In the genomic region with DNA sequence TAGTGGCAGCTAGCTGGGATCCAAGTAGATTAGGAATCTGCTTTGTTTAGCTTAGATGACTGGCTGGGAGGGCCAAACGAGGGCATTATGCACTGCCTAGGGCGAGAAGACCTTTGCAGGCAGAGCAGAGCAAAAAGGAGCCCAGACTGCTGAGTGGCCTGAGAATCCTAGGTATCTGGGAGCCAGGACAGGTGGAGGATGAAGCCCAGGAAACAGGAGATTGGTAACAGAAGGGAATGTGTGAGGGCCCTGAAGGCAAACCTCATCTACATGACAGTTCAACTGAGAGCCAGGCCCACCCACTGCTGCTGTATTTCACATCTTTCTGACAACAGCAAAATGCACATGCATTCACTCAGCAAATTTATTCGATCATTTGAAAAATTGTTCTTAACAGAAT, we compare ENCODE assay signal across 1 cellular context.
TF ChIP-seq lines count a peak whose summit lies in the region.

No MANE protein-coding gene starts in this region.

TF ChIP-seq in GM23338, 12 proteins besides CTCF, POLR2A, EP300 and RAD21 (continued from another document):
- TF ChIP-seq, protein P1, sequence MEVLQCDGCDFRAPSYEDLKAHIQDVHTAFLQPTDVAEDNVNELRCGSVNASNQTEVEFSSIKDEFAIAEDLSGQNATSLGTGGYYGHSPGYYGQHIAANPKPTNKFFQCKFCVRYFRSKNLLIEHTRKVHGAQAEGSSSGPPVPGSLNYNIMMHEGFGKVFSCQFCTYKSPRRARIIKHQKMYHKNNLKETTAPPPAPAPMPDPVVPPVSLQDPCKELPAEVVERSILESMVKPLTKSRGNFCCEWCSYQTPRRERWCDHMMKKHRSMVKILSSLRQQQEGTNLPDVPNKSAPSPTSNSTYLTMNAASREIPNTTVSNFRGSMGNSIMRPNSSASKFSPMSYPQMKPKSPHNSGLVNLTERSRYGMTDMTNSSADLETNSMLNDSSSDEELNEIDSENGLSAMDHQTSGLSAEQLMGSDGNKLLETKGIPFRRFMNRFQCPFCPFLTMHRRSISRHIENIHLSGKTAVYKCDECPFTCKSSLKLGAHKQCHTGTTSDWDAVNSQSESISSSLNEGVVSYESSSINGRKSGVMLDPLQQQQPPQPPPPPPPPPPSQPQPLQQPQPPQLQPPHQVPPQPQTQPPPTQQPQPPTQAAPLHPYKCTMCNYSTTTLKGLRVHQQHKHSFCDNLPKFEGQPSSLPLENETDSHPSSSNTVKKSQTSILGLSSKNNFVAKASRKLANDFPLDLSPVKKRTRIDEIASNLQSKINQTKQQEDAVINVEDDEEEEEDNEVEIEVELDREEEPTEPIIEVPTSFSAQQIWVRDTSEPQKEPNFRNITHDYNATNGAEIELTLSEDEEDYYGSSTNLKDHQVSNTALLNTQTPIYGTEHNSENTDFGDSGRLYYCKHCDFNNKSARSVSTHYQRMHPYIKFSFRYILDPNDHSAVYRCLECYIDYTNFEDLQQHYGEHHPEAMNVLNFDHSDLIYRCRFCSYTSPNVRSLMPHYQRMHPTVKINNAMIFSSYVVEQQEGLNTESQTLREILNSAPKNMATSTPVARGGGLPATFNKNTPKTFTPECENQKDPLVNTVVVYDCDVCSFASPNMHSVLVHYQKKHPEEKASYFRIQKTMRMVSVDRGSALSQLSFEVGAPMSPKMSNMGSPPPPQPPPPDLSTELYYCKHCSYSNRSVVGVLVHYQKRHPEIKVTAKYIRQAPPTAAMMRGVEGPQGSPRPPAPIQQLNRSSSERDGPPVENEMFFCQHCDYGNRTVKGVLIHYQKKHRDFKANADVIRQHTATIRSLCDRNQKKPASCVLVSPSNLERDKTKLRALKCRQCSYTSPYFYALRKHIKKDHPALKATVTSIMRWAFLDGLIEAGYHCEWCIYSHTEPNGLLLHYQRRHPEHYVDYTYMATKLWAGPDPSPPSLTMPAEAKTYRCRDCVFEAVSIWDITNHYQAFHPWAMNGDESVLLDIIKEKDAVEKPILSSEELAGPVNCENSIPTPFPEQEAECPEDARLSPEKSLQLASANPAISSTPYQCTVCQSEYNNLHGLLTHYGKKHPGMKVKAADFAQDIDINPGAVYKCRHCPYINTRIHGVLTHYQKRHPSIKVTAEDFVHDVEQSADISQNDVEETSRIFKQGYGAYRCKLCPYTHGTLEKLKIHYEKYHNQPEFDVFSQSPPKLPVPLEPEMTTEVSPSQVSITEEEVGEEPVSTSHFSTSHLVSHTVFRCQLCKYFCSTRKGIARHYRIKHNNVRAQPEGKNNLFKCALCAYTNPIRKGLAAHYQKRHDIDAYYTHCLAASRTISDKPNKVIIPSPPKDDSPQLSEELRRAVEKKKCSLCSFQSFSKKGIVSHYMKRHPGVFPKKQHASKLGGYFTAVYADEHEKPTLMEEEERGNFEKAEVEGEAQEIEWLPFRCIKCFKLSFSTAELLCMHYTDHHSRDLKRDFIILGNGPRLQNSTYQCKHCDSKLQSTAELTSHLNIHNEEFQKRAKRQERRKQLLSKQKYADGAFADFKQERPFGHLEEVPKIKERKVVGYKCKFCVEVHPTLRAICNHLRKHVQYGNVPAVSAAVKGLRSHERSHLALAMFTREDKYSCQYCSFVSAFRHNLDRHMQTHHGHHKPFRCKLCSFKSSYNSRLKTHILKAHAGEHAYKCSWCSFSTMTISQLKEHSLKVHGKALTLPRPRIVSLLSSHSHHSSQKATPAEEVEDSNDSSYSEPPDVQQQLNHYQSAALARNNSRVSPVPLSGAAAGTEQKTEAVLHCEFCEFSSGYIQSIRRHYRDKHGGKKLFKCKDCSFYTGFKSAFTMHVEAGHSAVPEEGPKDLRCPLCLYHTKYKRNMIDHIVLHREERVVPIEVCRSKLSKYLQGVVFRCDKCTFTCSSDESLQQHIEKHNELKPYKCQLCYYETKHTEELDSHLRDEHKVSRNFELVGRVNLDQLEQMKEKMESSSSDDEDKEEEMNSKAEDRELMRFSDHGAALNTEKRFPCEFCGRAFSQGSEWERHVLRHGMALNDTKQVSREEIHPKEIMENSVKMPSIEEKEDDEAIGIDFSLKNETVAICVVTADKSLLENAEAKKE (CRISPR knock-in tag; IDR thresholded peaks at IDR 0.05): peak; percentile 58; the same call in 1 of the 2 replicates
